Comparison of ENCODE assay signal across 20 cellular contexts in the genomic region with DNA sequence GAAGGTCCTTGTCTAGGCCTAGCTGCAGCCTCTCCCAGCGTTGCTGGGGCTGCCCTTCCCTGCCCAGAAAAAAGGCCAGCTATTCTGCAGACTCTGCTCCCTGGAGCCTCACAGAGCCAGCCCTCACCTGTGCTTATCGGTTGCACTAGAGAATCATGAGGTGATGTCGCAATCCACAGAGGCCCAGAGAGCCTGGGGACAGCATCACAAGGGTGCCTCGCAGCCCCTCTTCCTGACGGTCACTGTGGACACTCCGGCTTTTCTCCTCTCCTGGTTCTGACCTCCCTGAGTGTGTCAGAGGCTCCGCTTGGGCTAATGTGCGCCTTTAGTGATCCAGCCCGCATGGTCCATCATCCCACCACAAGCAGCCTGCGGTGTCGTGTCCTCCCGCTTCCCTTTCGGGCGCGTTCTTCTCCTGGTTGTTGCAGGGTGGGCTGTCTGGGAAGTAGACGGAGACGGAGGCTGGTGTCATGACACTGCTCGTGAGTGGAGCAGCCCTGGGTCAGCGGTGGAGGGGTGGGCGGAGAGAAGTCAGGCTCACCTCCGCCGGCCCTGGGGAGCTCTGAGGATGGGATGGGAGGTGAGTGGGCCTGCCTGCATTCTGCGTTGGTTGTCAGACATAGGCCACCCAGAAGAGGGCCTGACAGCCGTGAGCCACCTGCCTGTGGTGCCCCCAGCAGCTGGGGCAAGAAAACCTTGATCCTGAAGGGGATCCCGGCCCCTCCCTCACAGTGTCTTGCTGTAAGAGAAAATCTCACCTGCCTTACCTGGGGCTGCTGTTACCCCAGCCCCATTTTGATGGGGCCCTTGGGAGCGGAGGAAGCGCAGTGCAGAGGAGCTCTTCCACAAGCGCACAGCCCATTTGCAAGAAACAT.
DNase-seq lines count a peak whose midpoint lies in the region; ATAC-seq and TF ChIP-seq lines count a peak whose summit lies in the region.
"Had no signal": no experiment of that assay in that cellular context is flagged by ENCODE, and none has a peak within 500 bp of the region (broad histone marks: within the 10 kb centered on the region; RNA-seq: fewer than 3 reads in every experiment).

No MANE protein-coding gene starts in this region.

- H3K4me3 Mint-ChIP-seq in activated naive CD4-positive, alpha-beta T cell treated with anti-CD3 and anti-CD28 coated beads for 36 hours = no peak overlapping the region
- no peak overlapping the region for H3K4me3 Mint-ChIP-seq in activated CD4-positive, alpha-beta memory T cell treated with anti-CD3 and anti-CD28 coated beads for 36 hours
- H3K4me3 Mint-ChIP-seq: mesothelial cell of epicardium, neural progenitor cell had no signal

- H3K27ac ChIP-seq in RWPE2 (ENCODE audit: poor library complexity, severe bottlenecking) = peak overlapping the region; percentile 88
- peak overlapping the region; percentile 85 for H3K27ac ChIP-seq in hepatocyte
- peak overlapping the region; percentile 94 for H3K27ac ChIP-seq in skeletal muscle tissue (ENCODE audit: low read depth, low read length)
- H3K27ac ChIP-seq: HL-60, neural progenitor cell had no signal

- H3K4me1 ChIP-seq in RWPE2 (ENCODE audit: insufficient read depth, poor library complexity, severe bottlenecking) (peaks cover 20% of the 10 kb centered on the region), hepatocyte (ENCODE audit: insufficient read depth) (peaks cover 17% of the 10 kb centered on the region), skeletal muscle tissue (ENCODE audit: control insufficient read depth in 3 of 3, insufficient read depth in 3 of 3, low read length in 3 of 3) (peaks cover 20 to 32% (median 21%) of the 10 kb centered on the region in 3 donors)

- peak overlapping the region; percentile 60 to 83 (median 72) for H3K9ac ChIP-seq in skeletal muscle tissue (ENCODE audit: low read depth in 1 of 3, low read length in 3 of 3)
- H3K9ac ChIP-seq: neural progenitor cell had no signal

- peak overlapping the region; percentile 26 for H3K27ac Mint-ChIP-seq in activated naive CD4-positive, alpha-beta T cell treated with anti-CD3 and anti-CD28 coated beads for 36 hours
- H3K27ac Mint-ChIP-seq in activated CD4-positive, alpha-beta memory T cell treated with anti-CD3 and anti-CD28 coated beads for 36 hours = no peak overlapping the region
- H3K27ac Mint-ChIP-seq: mesothelial cell of epicardium, neural progenitor cell had no signal

- H3K36me3 ChIP-seq in RWPE2 (ENCODE audit: low read depth) = peaks cover 16% of the 10 kb centered on the region
- no peaks in the 10 kb centered on the region for H3K36me3 ChIP-seq in hepatocyte (replicated peaks; ENCODE audit: insufficient read depth, low read depth)
- H3K36me3 ChIP-seq in skeletal muscle tissue (ENCODE audit: control insufficient read depth in 3 of 3, insufficient read depth in 3 of 3, low read length in 3 of 3) = peaks cover 9 to 16% (median 16%) of the 10 kb centered on the region in 3 donors
- H3K36me3 ChIP-seq: neural progenitor cell had no signal

- H3K27me3 ChIP-seq in RWPE2 (ENCODE audit: insufficient read depth, poor library complexity, severe bottlenecking) (no peaks in the 10 kb centered on the region), hepatocyte (no peaks in the 10 kb centered on the region), skeletal muscle tissue (ENCODE audit: control insufficient read depth in 3 of 3, insufficient read depth in 3 of 3, low read length in 3 of 3) (no peaks in the 10 kb centered on the region)
- H3K27me3 ChIP-seq: esophagus muscularis mucosa, heart left ventricle, right atrium auricular region had no signal

- H3K27me3 Mint-ChIP-seq in activated naive CD4-positive, alpha-beta T cell treated with anti-CD3 and anti-CD28 coated beads for 36 hours (ENCODE audit: low read depth) = no peaks in the 10 kb centered on the region
- no peaks in the 10 kb centered on the region for H3K27me3 Mint-ChIP-seq in activated CD4-positive, alpha-beta memory T cell treated with anti-CD3 and anti-CD28 coated beads for 36 hours

- H3K36me3 Mint-ChIP-seq in activated naive CD4-positive, alpha-beta T cell treated with anti-CD3 and anti-CD28 coated beads for 36 hours (ENCODE audit: low read depth) = peaks cover 16% of the 10 kb centered on the region
- H3K36me3 Mint-ChIP-seq in activated CD4-positive, alpha-beta memory T cell treated with anti-CD3 and anti-CD28 coated beads for 36 hours = peaks cover 21% of the 10 kb centered on the region

- ATAC-seq in RWPE2 (ENCODE audit: low read depth) (no peak), HG03354 (IDR thresholded peaks at IDR 0.05; ENCODE audit: poor library complexity, severe bottlenecking, unreplicated experiment) (no peak)

- no peaks in the 10 kb centered on the region for H4K20me1 ChIP-seq in hepatocyte (ENCODE audit: insufficient read depth, poor library complexity, severe bottlenecking)

- H3K9me3 ChIP-seq in RWPE2 (ENCODE audit: severe bottlenecking) (no peaks in the 10 kb centered on the region), hepatocyte (ENCODE audit: low read depth) (no peaks in the 10 kb centered on the region), skeletal muscle tissue (ENCODE audit: control insufficient read depth in 3 of 3, low read length in 3 of 3) (no peaks in the 10 kb centered on the region)
- H3K9me3 ChIP-seq: esophagus muscularis mucosa, heart left ventricle, right atrium auricular region had no signal

- H3K9me2 ChIP-seq in hepatocyte (replicated peaks; ENCODE audit: insufficient read depth) = no peaks in the 10 kb centered on the region

- DNase-seq in activated naive CD4-positive, alpha-beta T cell treated with anti-CD3 and anti-CD28 coated beads for 36 hours = no peak
- DNase-seq in activated naive CD4-positive, alpha-beta T cell (lab: John Stamatoyannopoulos, UW) = no peak
- DNase-seq in RWPE2 (ENCODE audit: low spot score) (peak; percentile 51), hepatocyte (ENCODE audit: low spot score) (peak; percentile 80), DMS 273 (lab: John Stamatoyannopoulos, UW; ENCODE audit: unreplicated experiment) (no peak)
- no peak for DNase-seq in activated CD4-positive, alpha-beta memory T cell treated with anti-CD3 and anti-CD28 coated beads for 36 hours
- DNase-seq: activated CD4-positive, alpha-beta T cell treated with anti-CD3 and anti-CD28 coated beads for 48 hours; COR-L47; Karpas-422; NCI-H1417; NK-92 treated with Interleukin-12 subunit alpha and Interleukin-12 subunit beta, amount 100 ng/mL, for 24 hours; SHP77 treated with DMSO at 0.1 percent for 48 hours had no signal

- CTCF ChIA-PET in activated naive CD4-positive, alpha-beta T cell treated with anti-CD3 and anti-CD28 coated beads for 36 hours (lab: Charles Lee) = no interaction called here
- CTCF ChIA-PET in activated CD4-positive, alpha-beta memory T cell treated with anti-CD3 and anti-CD28 coated beads for 36 hours (lab: Charles Lee) = interaction anchor here (1.2 kb wide), 1 partner anchor 250 kb away, joined by 3 read pairs; no protein-coding TSS in a partner anchor

- H3K4me3 ChIP-seq in RWPE2 (ENCODE audit: severe bottlenecking) (no peak overlapping the region), hepatocyte (no peak overlapping the region), skeletal muscle tissue (ENCODE audit: low read length in 3 of 3) (no peak overlapping the region)
- H3K4me3 ChIP-seq: esophagus muscularis mucosa, heart left ventricle, neural progenitor cell, right atrium auricular region had no signal

- H3K4me1 Mint-ChIP-seq in activated naive CD4-positive, alpha-beta T cell treated with anti-CD3 and anti-CD28 coated beads for 36 hours (ENCODE audit: low read depth) = peaks cover 18% of the 10 kb centered on the region
- H3K4me1 Mint-ChIP-seq in activated CD4-positive, alpha-beta memory T cell treated with anti-CD3 and anti-CD28 coated beads for 36 hours (ENCODE audit: low read depth) = peaks cover 6% of the 10 kb centered on the region
- H3K4me1 Mint-ChIP-seq: mesothelial cell of epicardium had no signal

- no peak overlapping the region for H2AFZ ChIP-seq in hepatocyte
- H2AFZ ChIP-seq: neural progenitor cell had no signal

- H3K9me3 Mint-ChIP-seq in activated naive CD4-positive, alpha-beta T cell treated with anti-CD3 and anti-CD28 coated beads for 36 hours = no peaks in the 10 kb centered on the region
- no peaks in the 10 kb centered on the region for H3K9me3 Mint-ChIP-seq in activated CD4-positive, alpha-beta memory T cell treated with anti-CD3 and anti-CD28 coated beads for 36 hours
- H3K9me3 Mint-ChIP-seq: mesothelial cell of epicardium, neural progenitor cell had no signal

- 90% methylated on average over 28 of the region's 28 CpGs for WGBS in hepatocyte (ENCODE audit: low lambda C conversion rate, missing lambda C conversion rate)

- POLR2A ChIA-PET in activated CD4-positive, alpha-beta memory T cell treated with anti-CD3 and anti-CD28 coated beads for 36 hours (lab: Charles Lee) = no interaction called here

- no peaks in the 10 kb centered on the region for H3K79me2 ChIP-seq in hepatocyte

- intact Hi-C loops in activated naive CD4-positive, alpha-beta T cell treated with anti-CD3 and anti-CD28 coated beads for 36 hours (cut with micrococcal nuclease) = no loop called here
- intact Hi-C loops in activated CD4-positive, alpha-beta memory T cell treated with anti-CD3 and anti-CD28 coated beads for 36 hours (cut with micrococcal nuclease) = no loop called here

- TF ChIP-seq CTCF in RWPE2 (IDR thresholded peaks at IDR 0.05; ENCODE audit: poor library complexity, severe bottlenecking) (no peak), hepatocyte (IDR thresholded peaks at IDR 0.05; ENCODE audit: poor library complexity) (no peak)

- no peak overlapping the region for H3K4me2 ChIP-seq in hepatocyte
- H3K4me2 ChIP-seq: neural progenitor cell had no signal

Comparison
In these comparisons a context has a peak if more than half of its experiments do, and no peak if none do; other contexts are left out.
1. DNase-seq: peak in RWPE2 (single experiment) and hepatocyte (single experiment); none in activated naive CD4-positive, alpha-beta T cell treated with anti-CD3 and anti-CD28 coated beads for 36 hours (single experiment), activated naive CD4-positive, alpha-beta T cell (0 of 4), DMS 273 (single experiment) and activated CD4-positive, alpha-beta memory T cell treated with anti-CD3 and anti-CD28 coated beads for 36 hours (single experiment).
2. Peak in every context shown above with its lines, with median percentiles within 50 percentile points of each other: H3K27ac ChIP-seq.